ENCODE assay signal across 20 cellular contexts in genomic region chr16:28103516-28104170, GRCh38. TPM values are rescaled to one million over a fixed set of nuclear protein-coding genes. Genes with fewer than 3 reads are reported as not detected.
DNase-seq lines count a peak whose midpoint lies in the region; ATAC-seq, FAIRE-seq and TF ChIP-seq lines count a peak whose summit lies in the region.
"Had no signal": no experiment of that assay in that cellular context is flagged by ENCODE, and none has a peak within 500 bp of the region (broad histone marks: within the 10 kb centered on the region; RNA-seq: fewer than 3 reads in every experiment).

No MANE protein-coding gene starts in this region.

- CTCF ChIA-PET in GM12878 (lab: Yijun Ruan, JAX): interaction anchor here (1.8 kb wide), 1 partner anchor 114 kb away, joined by 4 read pairs; no protein-coding TSS in a partner anchor

- H3K4me3 ChIP-seq in GM12878 (no peak overlapping the region), upper lobe of right lung (no peak overlapping the region)

- RAD21 ChIA-PET in GM12878 (lab: Charles Lee; ENCODE audit: unreplicated experiment): no interaction called here

- H3K27ac Mint-ChIP-seq in activated naive CD8-positive, alpha-beta T cell treated with anti-CD3 and anti-CD28 coated beads, Interleukin-2, amount 10 ng/mL, durations not matched to agents 7 days and 5 days: no peak overlapping the region
- no peak overlapping the region for H3K27ac Mint-ChIP-seq in activated naive CD8-positive, alpha-beta T cell treated with anti-CD3 and anti-CD28 coated beads, Interleukin-2, amount 50 U/mL, for 24 hours
- H3K27ac Mint-ChIP-seq in nephron progenitor cell: peak overlapping the region; percentile 45

- no peak for FAIRE-seq in GM12878 (lab: Jason Lieb, UNC)
- FAIRE-seq: H1, HepG2 had no signal

- no peak for TF ChIP-seq POLR2A in GM12878 (IDR thresholded peaks at IDR 0.05; ENCODE audit: low read depth, low read length)

- 96% methylated on average over 14 of the region's 14 CpGs for WGBS in GM12878 (ENCODE audit: insufficient coverage, insufficient replicate concordance, low lambda C conversion rate, missing lambda C conversion rate)

- H3K79me2 ChIP-seq in GM12878 (ENCODE audit: control insufficient read depth, insufficient read depth, low read length): no peaks in the 10 kb centered on the region

- POLR2A ChIA-PET in activated naive CD8-positive, alpha-beta T cell treated with anti-CD3 and anti-CD28 coated beads, Interleukin-2, amount 10 ng/mL, durations not matched to agents 7 days and 5 days (lab: Charles Lee): no interaction called here
- POLR2A ChIA-PET in GM12878 (lab: Charles Lee): no interaction called here

- TF ChIP-seq RAD21 in GM12878 (IDR thresholded peaks at IDR 0.05; ENCODE audit: insufficient read depth, low read depth, low read length): no peak

- H4K20me1 ChIP-seq in GM12878 (ENCODE audit: control insufficient read depth, insufficient read depth): no peaks in the 10 kb centered on the region

- intact Hi-C loops in GM12878 (cut with micrococcal nuclease; ENCODE audit: unreplicated experiment) (no loop called here), upper lobe of right lung (cut with DNase I) (no loop called here)

- no peak overlapping the region for H2AFZ ChIP-seq in GM12878 (ENCODE audit: control insufficient read depth, low read depth, low read length)

- no peak for ATAC-seq in activated naive CD8-positive, alpha-beta T cell treated with anti-CD3 and anti-CD28 coated beads, Interleukin-2, amount 10 ng/mL, durations not matched to agents 7 days and 5 days (ENCODE audit: low read depth)
- no peak for ATAC-seq in activated naive CD8-positive, alpha-beta T cell treated with anti-CD3 and anti-CD28 coated beads, Interleukin-2, amount 50 U/mL, for 24 hours
- ATAC-seq in GM12878 (no peak), upper lobe of right lung (no peak)
- ATAC-seq: HepG2, PC-3 had no signal

- no peaks in the 10 kb centered on the region for H3K4me1 ChIP-seq in GM12878 (ENCODE audit: control insufficient read depth, insufficient read depth, low read length)
- H3K4me1 ChIP-seq in upper lobe of right lung: no peaks in the 10 kb centered on the region

- SMC1A ChIA-PET in GM12878 (lab: Charles Lee; ENCODE audit: uncharacterized antibody, unreplicated experiment): no interaction called here

- no peak overlapping the region for H3K4me3 Mint-ChIP-seq in activated naive CD8-positive, alpha-beta T cell treated with anti-CD3 and anti-CD28 coated beads, Interleukin-2, amount 10 ng/mL, durations not matched to agents 7 days and 5 days
- H3K4me3 Mint-ChIP-seq in activated naive CD8-positive, alpha-beta T cell treated with anti-CD3 and anti-CD28 coated beads, Interleukin-2, amount 50 U/mL, for 24 hours: no peak overlapping the region
- no peak overlapping the region for H3K4me3 Mint-ChIP-seq in nephron progenitor cell

- peaks cover 28% of the 10 kb centered on the region for H3K36me3 Mint-ChIP-seq in activated naive CD8-positive, alpha-beta T cell treated with anti-CD3 and anti-CD28 coated beads, Interleukin-2, amount 10 ng/mL, durations not matched to agents 7 days and 5 days
- peaks cover 67% of the 10 kb centered on the region for H3K36me3 Mint-ChIP-seq in activated naive CD8-positive, alpha-beta T cell treated with anti-CD3 and anti-CD28 coated beads, Interleukin-2, amount 50 U/mL, for 24 hours (ENCODE audit: low read depth)
- H3K36me3 Mint-ChIP-seq in nephron progenitor cell (ENCODE audit: low read depth): peaks cover 67% of the 10 kb centered on the region

- BruUV-seq in GM12878 (replicated peaks; lab: Mats Ljungman, UMichigan): no TSS peak

- no peak for TF ChIP-seq EP300 in GM12878 (IDR thresholded peaks at IDR 0.05; ENCODE audit: borderline replicate concordance in 1 of 2, control insufficient read depth in 1 of 2, low read depth in 2 of 2, low read length in 2 of 2)

- H3K9me3 ChIP-seq in GM12878 (replicated peaks; ENCODE audit: control insufficient read depth, insufficient read depth, low read length): no peaks in the 10 kb centered on the region
- H3K9me3 ChIP-seq in upper lobe of right lung: no peaks in the 10 kb centered on the region

- H3K9ac ChIP-seq in GM12878 (ENCODE audit: control insufficient read depth, insufficient read depth, low read length): no peak overlapping the region

- peaks cover 2% of the 10 kb centered on the region for H3K4me1 Mint-ChIP-seq in activated naive CD8-positive, alpha-beta T cell treated with anti-CD3 and anti-CD28 coated beads, Interleukin-2, amount 10 ng/mL, durations not matched to agents 7 days and 5 days
- H3K4me1 Mint-ChIP-seq in activated naive CD8-positive, alpha-beta T cell treated with anti-CD3 and anti-CD28 coated beads, Interleukin-2, amount 50 U/mL, for 24 hours: no peaks in the 10 kb centered on the region
- no peaks in the 10 kb centered on the region for H3K4me1 Mint-ChIP-seq in nephron progenitor cell

- H3K4me2 ChIP-seq in GM12878 (ENCODE audit: control insufficient read depth, insufficient read depth): no peak overlapping the region

- no peaks in the 10 kb centered on the region for H3K27me3 Mint-ChIP-seq in activated naive CD8-positive, alpha-beta T cell treated with anti-CD3 and anti-CD28 coated beads, Interleukin-2, amount 10 ng/mL, durations not matched to agents 7 days and 5 days
- no peaks in the 10 kb centered on the region for H3K27me3 Mint-ChIP-seq in activated naive CD8-positive, alpha-beta T cell treated with anti-CD3 and anti-CD28 coated beads, Interleukin-2, amount 50 U/mL, for 24 hours
- no peaks in the 10 kb centered on the region for H3K27me3 Mint-ChIP-seq in nephron progenitor cell (ENCODE audit: low read depth, poor library complexity)

- TF ChIP-seq CTCF in GM12878 (IDR thresholded peaks at IDR 0.05 in 2 of 3, conservative IDR thresholded peaks at IDR 0.05 in 1 of 3; ENCODE audit: control insufficient read depth in 2 of 3, extremely low read depth in 1 of 3, insufficient read depth in 1 of 3, low read depth in 3 of 3, low read length in 3 of 3) (no peak), nephron progenitor cell (IDR thresholded peaks at IDR 0.05) (no peak), upper lobe of right lung (IDR thresholded peaks at IDR 0.05) (no peak)

- in situ Hi-C loops in GM12878 (cut with MboI): no loop called here

- peaks cover 51 to 56% of the 10 kb centered on the region in 2 experiments for H3K36me3 ChIP-seq in GM12878 (ENCODE audit: control insufficient read depth in 2 of 2, insufficient read depth in 2 of 2, low read length in 1 of 2)
- H3K36me3 ChIP-seq in upper lobe of right lung: peaks cover 100% of the 10 kb centered on the region

- no peaks in the 10 kb centered on the region for H3K9me3 Mint-ChIP-seq in activated naive CD8-positive, alpha-beta T cell treated with anti-CD3 and anti-CD28 coated beads, Interleukin-2, amount 10 ng/mL, durations not matched to agents 7 days and 5 days
- no peaks in the 10 kb centered on the region for H3K9me3 Mint-ChIP-seq in activated naive CD8-positive, alpha-beta T cell treated with anti-CD3 and anti-CD28 coated beads, Interleukin-2, amount 50 U/mL, for 24 hours
- H3K9me3 Mint-ChIP-seq in nephron progenitor cell: no peaks in the 10 kb centered on the region

- H3K27me3 ChIP-seq in GM12878 (replicated peaks in 1 of 2; ENCODE audit: control insufficient read depth in 2 of 2, insufficient read depth in 2 of 2, low read length in 1 of 2) (no peaks in the 10 kb centered on the region), upper lobe of right lung (no peaks in the 10 kb centered on the region)

- DNase-seq in activated naive CD8-positive, alpha-beta T cell treated with anti-CD3 and anti-CD28 coated beads, Interleukin-2, amount 10 ng/mL, durations not matched to agents 7 days and 5 days: peak; percentile 23
- DNase-seq in activated naive CD8-positive, alpha-beta T cell treated with anti-CD3 and anti-CD28 coated beads, Interleukin-2, amount 50 U/mL, for 24 hours: no peak
- no peak for DNase-seq in GM12878 (ENCODE audit: low read depth, low spot score)
- no peak for DNase-seq in nephron progenitor cell
- DNase-seq in upper lobe of right lung: peak; percentile 39
- no peak for DNase-seq in epidermal melanocyte (ENCODE audit: insufficient read length, low spot score)
- DNase-seq in NOMO-1 (lab: John Stamatoyannopoulos, UW; ENCODE audit: unreplicated experiment in 2 of 2): no peak
- DNase-seq: C1 segment of cervical spinal cord, DMS79, KBM-7, NCI-H187, NCI-H2107, NCI-H2227 treated with DMSO at 0.1 percent for 48 hours, NCI-H510A treated with DMSO at 0.1 percent for 48 hours, NCI-H82, PC-3, RPMI8226, SHP77 treated with DMSO at 0.1 percent for 48 hours had no signal

- H3K27ac ChIP-seq in GM12878 (ENCODE audit: control insufficient read depth, insufficient read depth): no peak overlapping the region
- H3K27ac ChIP-seq in upper lobe of right lung: no peak overlapping the region

TF ChIP-seq in GM12878, 131 proteins besides CTCF, POLR2A, EP300 and RAD21:
- TF ChIP-seq CHD1 (IDR thresholded peaks at IDR 0.05; ENCODE audit: low read depth, low read length): no peak
- 0 out of 2 replicates have a peak, but pooled peaks have one; percentile 5 for TF ChIP-seq POLR2AphosphoS5 (IDR thresholded peaks at IDR 0.05; ENCODE audit: low read length)

RNA-seq across cellular contexts. Expression of gene GSG1L, which starts 40.1 kb away (rescaled TPM):
- not detected for total RNA-seq in activated naive CD8-positive, alpha-beta T cell treated with anti-CD3 and anti-CD28 coated beads, Interleukin-2, amount 10 ng/mL, durations not matched to agents 7 days and 5 days
- not detected in 2 replicates for total RNA-seq in GM12878 (2013; cell fraction: nucleolus; rRNA removed)
- total RNA-seq in GM12878 (2014; rRNA removed) (not detected in 2 replicates), GM12878 (2014; rRNA removed; fragmentation: Illumina TruSeq; extraction: Trizol) (not detected in 2 replicates), GM12878 (2021) (not detected in 2 replicates), upper lobe of right lung (1.6 TPM)
- not detected for polyA plus RNA-seq in GM12878 (2011; ENCODE audit: low read depth)
- polyA plus RNA-seq in GM12878 (2011; rRNA removed) (not detected in 2 replicates), GM12878 (2014; fragmentation: Illumina TruSeq; extraction: Trizol) (not detected in 2 replicates), GM12878 (2014; fragmentation: Nextera tagmentation; extraction: Ambion mirVana) (not detected), GM12878 (2014; rRNA removed) (not detected in 2 replicates), GM12878 (2016; fragmentation: Nextera tagmentation; extraction: Ambion mirVana) (not detected)
- polyA plus RNA-seq in GM12878 (2011; cell fraction: cytosol; rRNA removed): not detected in 2 replicates
- not detected in 2 replicates for polyA plus RNA-seq in GM12878 (2011; cell fraction: nucleus; rRNA removed)
- not detected in 2 replicates for polyA plus RNA-seq in GM12878 (2012)
- not detected in 2 replicates for polyA minus RNA-seq in GM12878 (2011; rRNA and poly(A)+ RNA removed)
- polyA minus RNA-seq in GM12878 (2011; cell fraction: cytosol; rRNA and poly(A)+ RNA removed): not detected in 2 replicates
- polyA minus RNA-seq in GM12878 (2011; cell fraction: nucleus; rRNA and poly(A)+ RNA removed): not detected in 2 replicates
- total RNA-seq: HepG2, PC-3 had no signal
- polyA plus RNA-seq: HepG2 had no signal

Comparison
In these comparisons a context has a peak if more than half of its experiments do, and no peak if none do; other contexts are left out.
1. DNase-seq: peak in activated naive CD8-positive, alpha-beta T cell treated with anti-CD3 and anti-CD28 coated beads, Interleukin-2, amount 10 ng/mL, durations not matched to agents 7 days and 5 days (single experiment) and upper lobe of right lung (single experiment); none in activated naive CD8-positive, alpha-beta T cell treated with anti-CD3 and anti-CD28 coated beads, Interleukin-2, amount 50 U/mL, for 24 hours (single experiment), GM12878 (single experiment), nephron progenitor cell (single experiment), epidermal melanocyte (single experiment) and NOMO-1 (0 of 2).